16 cellular contexts compared by ENCODE assay signal in the genomic region with DNA sequence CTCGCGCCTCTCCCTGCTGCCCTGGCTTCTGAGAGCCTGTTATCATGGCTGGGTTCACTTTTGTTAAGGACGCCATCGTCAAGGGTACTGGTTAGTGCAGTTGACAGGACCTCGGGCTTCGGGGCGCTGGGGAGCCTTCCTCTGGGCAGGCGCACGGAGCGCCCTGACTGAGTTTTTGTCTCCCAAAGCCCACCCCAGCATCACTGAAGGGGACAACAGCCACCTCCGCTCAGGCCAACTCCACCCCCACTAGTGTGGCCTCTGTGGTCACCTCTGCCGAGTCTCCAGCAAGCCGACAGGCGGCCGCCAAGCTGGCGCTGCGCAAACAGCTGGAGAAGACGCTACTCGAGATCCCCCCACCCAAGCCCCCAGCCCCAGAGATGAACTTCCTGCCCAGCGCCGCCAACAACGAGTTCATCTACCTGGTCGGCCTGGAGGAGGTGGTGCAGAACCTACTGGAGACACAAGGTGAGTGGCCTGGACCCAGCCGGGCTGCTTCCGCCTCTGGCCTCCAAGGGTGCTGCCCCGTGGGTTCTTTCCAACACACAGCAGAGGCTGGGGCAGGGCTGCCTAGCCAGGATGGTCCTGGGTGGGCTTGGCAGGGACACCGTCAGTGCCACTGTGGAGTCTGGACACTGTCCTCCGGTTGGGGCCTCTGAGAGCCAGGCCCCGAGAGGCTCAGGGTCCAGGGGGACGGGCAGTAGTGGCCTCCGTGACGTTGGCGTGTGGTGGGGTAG. TPM values are rescaled to one million over a fixed set of nuclear protein-coding genes. Genes with fewer than 3 reads are reported as not detected.
A peak's percentile ranks its signal among the peaks of the same experiment; 100 is the strongest.
DNase-seq lines count a peak whose midpoint lies in the region; ATAC-seq, FAIRE-seq and TF ChIP-seq lines count a peak whose summit lies in the region.
"Had no signal": no experiment of that assay in that cellular context is flagged by ENCODE, and none has a peak within 500 bp of the region (broad histone marks: within the 10 kb centered on the region; RNA-seq: fewer than 3 reads in every experiment).

No MANE protein-coding gene starts in this region.

- intact Hi-C loops in natural killer cell (cut with micrococcal nuclease) (no loop called here), right lobe of liver (cut with DNase I) (loop anchor here in 1 of 2 donors (10.0 kb wide), 1 partner anchor 304 kb away; a partner anchor contains a TSS)

- TF ChIP-seq CTCF in natural killer cell (IDR thresholded peaks at IDR 0.05) (no peak), omental fat pad (IDR thresholded peaks at IDR 0.05) (no peak), right lobe of liver (IDR thresholded peaks at IDR 0.05) (no peak)

- peaks cover 7 to 85% (median 26%) of the 10 kb centered on the region in 4 donors for H3K36me3 ChIP-seq in right lobe of liver
- peaks cover 72% of the 10 kb centered on the region for H3K36me3 ChIP-seq in SJCRH30

- peak overlapping the region; percentile 45 to 69 for H3K27ac Mint-ChIP-seq in natural killer cell
- H3K27ac Mint-ChIP-seq in natural killer cell treated with Interleukin-12 subunit alpha and Interleukin-12 subunit beta and Interleukin-15 and Interleukin-18, amount 100 ng/mL, for 72 hours, result no peak overlapping the region
- H3K27ac Mint-ChIP-seq in central memory CD8-positive, alpha-beta T cell (ENCODE audit: low read depth), result peak overlapping the region; percentile 46

- H3K9me3 Mint-ChIP-seq in natural killer cell, result no peaks in the 10 kb centered on the region
- H3K9me3 Mint-ChIP-seq in natural killer cell treated with Interleukin-12 subunit alpha and Interleukin-12 subunit beta and Interleukin-15 and Interleukin-18, amount 100 ng/mL, for 72 hours, result no peaks in the 10 kb centered on the region
- H3K9me3 Mint-ChIP-seq in central memory CD8-positive, alpha-beta T cell, result no peaks in the 10 kb centered on the region

- no peaks in the 10 kb centered on the region for H3K27me3 Mint-ChIP-seq in natural killer cell (ENCODE audit: low read depth in 2 of 2)
- H3K27me3 Mint-ChIP-seq in natural killer cell treated with Interleukin-12 subunit alpha and Interleukin-12 subunit beta and Interleukin-15 and Interleukin-18, amount 100 ng/mL, for 72 hours, result no peaks in the 10 kb centered on the region
- H3K27me3 Mint-ChIP-seq in central memory CD8-positive, alpha-beta T cell, result no peaks in the 10 kb centered on the region
- H3K27me3 Mint-ChIP-seq: CD4-positive, CD25-positive, alpha-beta regulatory T cell had no signal

- 90% methylated on average over 11 of the region's 33 CpGs for WGBS in right lobe of liver (ENCODE audit: insufficient coverage, low coverage, low lambda C conversion rate, missing lambda C conversion rate)

- ATAC-seq in natural killer cell, result no peak
- ATAC-seq in natural killer cell treated with Interleukin-12 subunit alpha and Interleukin-12 subunit beta and Interleukin-15 and Interleukin-18, amount 100 ng/mL, for 72 hours, result no peak
- no peak for ATAC-seq in central memory CD8-positive, alpha-beta T cell (replicated peaks; ENCODE audit: extremely low read depth, poor library complexity, severe bottlenecking)
- peak; percentile 10 for ATAC-seq in omental fat pad (ENCODE audit: low FRiP score)
- ATAC-seq in right lobe of liver, result no peak

- H3K9me3 ChIP-seq in right lobe of liver, result no peaks in the 10 kb centered on the region
- H3K9me3 ChIP-seq in SJCRH30 (replicated peaks), result no peaks in the 10 kb centered on the region
- H3K9me3 ChIP-seq: BLaER1 treated with 17β-estradiol and CSF1 and Interleukin-3, amounts not matched to agents 10 nM and 100 nM; HAP-1 had no signal

- peaks cover 0 to 29% of the 10 kb centered on the region in 2 donors for H3K4me1 Mint-ChIP-seq in natural killer cell
- peaks cover 0 to 18% of the 10 kb centered on the region in 2 donors for H3K4me1 Mint-ChIP-seq in natural killer cell treated with Interleukin-12 subunit alpha and Interleukin-12 subunit beta and Interleukin-15 and Interleukin-18, amount 100 ng/mL, for 72 hours (ENCODE audit: low read depth in 2 of 2)
- no peaks in the 10 kb centered on the region for H3K4me1 Mint-ChIP-seq in central memory CD8-positive, alpha-beta T cell

- H3K27ac ChIP-seq in right lobe of liver (no peak overlapping the region), SJCRH30 (no peak overlapping the region)

- H3K4me1 ChIP-seq in right lobe of liver (no peaks in the 10 kb centered on the region), SJCRH30 (no peaks in the 10 kb centered on the region)
- H3K4me1 ChIP-seq: HAP-1 had no signal

- no peaks in the 10 kb centered on the region for H3K27me3 ChIP-seq in right lobe of liver
- H3K27me3 ChIP-seq in SJCRH30, result no peaks in the 10 kb centered on the region
- H3K27me3 ChIP-seq: BLaER1 treated with 17β-estradiol and CSF1 and Interleukin-3, amounts not matched to agents 10 nM and 100 nM had no signal

- no peak overlapping the region for H3K4me3 Mint-ChIP-seq in natural killer cell
- no peak overlapping the region for H3K4me3 Mint-ChIP-seq in natural killer cell treated with Interleukin-12 subunit alpha and Interleukin-12 subunit beta and Interleukin-15 and Interleukin-18, amount 100 ng/mL, for 72 hours
- peak overlapping the region; percentile 16 for H3K4me3 Mint-ChIP-seq in central memory CD8-positive, alpha-beta T cell
- H3K4me3 Mint-ChIP-seq: CD4-positive, CD25-positive, alpha-beta regulatory T cell had no signal

- H3K4me3 ChIP-seq in right lobe of liver (no peak overlapping the region), SJCRH30 (no peak overlapping the region)
- H3K4me3 ChIP-seq: BLaER1 treated with 17β-estradiol and CSF1 and Interleukin-3, amounts not matched to agents 10 nM and 100 nM; HAP-1 had no signal

- DNase-seq in natural killer cell, result no peak
- DNase-seq in natural killer cell treated with Interleukin-12 subunit alpha and Interleukin-12 subunit beta and Interleukin-15 and Interleukin-18, amount 100 ng/mL, for 72 hours (ENCODE audit: low spot score), result no peak
- DNase-seq in central memory CD8-positive, alpha-beta T cell (ENCODE audit: low spot score in 2 of 2), result no peak
- no peak for DNase-seq in omental fat pad (ENCODE audit: low spot score)
- DNase-seq in right lobe of liver, result no peak
- DNase-seq in HTR-8/SVneo (ENCODE audit: insufficient read length, low spot score), result no peak
- no peak for DNase-seq in SJCRH30
- DNase-seq: ACHN; CD4-positive, CD25-positive, alpha-beta regulatory T cell; DMS53; GF-D8; GOT3 had no signal

- H3K36me3 Mint-ChIP-seq in natural killer cell, result no peaks in the 10 kb centered on the region
- peaks cover 7% of the 10 kb centered on the region for H3K36me3 Mint-ChIP-seq in natural killer cell treated with Interleukin-12 subunit alpha and Interleukin-12 subunit beta and Interleukin-15 and Interleukin-18, amount 100 ng/mL, for 72 hours
- peaks cover 64% of the 10 kb centered on the region for H3K36me3 Mint-ChIP-seq in central memory CD8-positive, alpha-beta T cell (ENCODE audit: insufficient read depth)

- no peak for FAIRE-seq in HTR-8/SVneo (lab: Jason Lieb, UNC)
- FAIRE-seq: GM19239 had no signal

- no peak for TF ChIP-seq POLR2A in right lobe of liver (IDR thresholded peaks at IDR 0.05)

RNA-seq across cellular contexts. Expression of a gene that starts 16.9 kb away (rescaled TPM):
- total RNA-seq in natural killer cell (1 to 10 TPM; 2.2 to 2.5 (median 2.3) TPM), omental fat pad (1 to 10 TPM in 2 of 4 donors, under 1 TPM in 1, not detected in 1; 0.75 to 3.6 (median 1.3) TPM), right lobe of liver (1 to 10 TPM in 4 of 6 experiments, under 1 TPM in 2; 0.53 to 2.9 (median 1.1) TPM)
- 1 to 10 TPM; 1.9 to 2.6 TPM for total RNA-seq in natural killer cell treated with Interleukin-12 subunit alpha and Interleukin-12 subunit beta and Interleukin-15 and Interleukin-18, amount 100 ng/mL, for 72 hours
- total RNA-seq in SJCRH30 (2014; rRNA removed; shearing (Covaris generic)), result 1.7 and 1.8 TPM in 2 replicates

RNA-seq across cellular contexts. Expression of a gene that starts 17.6 kb away (rescaled TPM):
- total RNA-seq in natural killer cell (100 to 1,000 TPM; 165 to 191 (median 188) TPM), omental fat pad (10 to 100 TPM; 57.4 to 97.2 (median 63.9) TPM), right lobe of liver (100 to 1,000 TPM in 4 of 6 experiments, 10 to 100 TPM in 2; 20.8 to 202 (median 154) TPM)
- total RNA-seq in natural killer cell treated with Interleukin-12 subunit alpha and Interleukin-12 subunit beta and Interleukin-15 and Interleukin-18, amount 100 ng/mL, for 72 hours, result 100 to 1,000 TPM; 261 to 310 TPM
- 158 and 210 TPM in 2 replicates for total RNA-seq in SJCRH30 (2014; rRNA removed; shearing (Covaris generic))

RNA-seq across cellular contexts. Expression of a gene that starts 30.3 kb away (rescaled TPM):
- total RNA-seq in natural killer cell, result 1 to 10 TPM; 4.0 to 6.0 (median 4.3) TPM
- total RNA-seq in natural killer cell treated with Interleukin-12 subunit alpha and Interleukin-12 subunit beta and Interleukin-15 and Interleukin-18, amount 100 ng/mL, for 72 hours, result 10 to 100 TPM in 1 of 2 donors, 1 to 10 TPM in 1; 10.0 to 14.9 TPM
- 1 to 10 TPM in 1 of 4 donors, under 1 TPM in 3; 0.75 to 1.1 (median 0.90) TPM for total RNA-seq in omental fat pad
- total RNA-seq in right lobe of liver, result 1 to 10 TPM in 4 of 6 experiments, under 1 TPM in 2; 0.31 to 4.2 (median 1.8) TPM
- 1.0 and 1.9 TPM in 2 replicates for total RNA-seq in SJCRH30 (2014; rRNA removed; shearing (Covaris generic))

RNA-seq across cellular contexts. Expression of a gene that starts 39.6 kb away (rescaled TPM):
- under 1 TPM; 0.05 to 0.20 (median 0.11) TPM for total RNA-seq in natural killer cell
- total RNA-seq in natural killer cell treated with Interleukin-12 subunit alpha and Interleukin-12 subunit beta and Interleukin-15 and Interleukin-18, amount 100 ng/mL, for 72 hours, result under 1 TPM; 0.21 to 0.42 TPM
- 1 to 10 TPM in 1 of 4 donors, under 1 TPM in 3; 0.28 to 2.2 (median 0.38) TPM for total RNA-seq in omental fat pad
- total RNA-seq in right lobe of liver, result under 1 TPM in 4 of 6 experiments, not detected in 2; 0.05 to 0.33 (median 0.19) TPM
- 0.94 and 1.1 TPM in 2 replicates for total RNA-seq in SJCRH30 (2014; rRNA removed; shearing (Covaris generic))
- total RNA-seq: HT-29 had no signal

Comparison
In these comparisons a context has a peak if more than half of its experiments do, and no peak if none do; other contexts are left out.
1. H3K27ac Mint-ChIP-seq: peak in natural killer cell (2 of 2) and central memory CD8-positive, alpha-beta T cell (single experiment); none in natural killer cell treated with Interleukin-12 subunit alpha and Interleukin-12 subunit beta and Interleukin-15 and Interleukin-18, amount 100 ng/mL, for 72 hours (0 of 2).